8 cellular contexts compared by ENCODE assay signal in genomic region chr20:53914861-53915458, GRCh38.
DNase-seq lines count a peak whose midpoint lies in the region; ATAC-seq and TF ChIP-seq lines count a peak whose summit lies in the region.

No MANE protein-coding gene starts in this region.

- H3K9me3 Mint-ChIP-seq in progenitor cell of endocrine pancreas (ENCODE audit: low read depth), result peaks cover 7% of the 10 kb centered on the region

- ATAC-seq in SK-N-SH treated with all-trans-retinoic acid at 6 μM for 48 hours (peak; percentile 5; the same call in 2 of the 3 replicates), GM18861 (IDR thresholded peaks at IDR 0.05; ENCODE audit: unreplicated experiment) (no peak)

- peak overlapping the region; percentile 96 for H3K27ac Mint-ChIP-seq in progenitor cell of endocrine pancreas

- no peaks in the 10 kb centered on the region for H3K36me3 ChIP-seq in H7 (replicated peaks; ENCODE audit: control insufficient read depth, insufficient read depth, low read length)

- peak overlapping the region; percentile 83 for H3K4me3 Mint-ChIP-seq in progenitor cell of endocrine pancreas (ENCODE audit: low read depth)

- DNase-seq in H7 (peak; percentile 69), fibroblast of pulmonary artery (ENCODE audit: low read depth) (no peak), progenitor cell of endocrine pancreas (ENCODE audit: low spot score, unreplicated experiment) (no peak), NCI-H345 treated with DMSO at 0.1 percent for 48 hours (lab: John Stamatoyannopoulos, UW; ENCODE audit: unreplicated experiment) (no peak), amniotic stem cell (lab: John Stamatoyannopoulos, UW) (no peak), NCI-H128 (lab: John Stamatoyannopoulos, UW; ENCODE audit: unreplicated experiment) (no peak)

- peak overlapping the region; percentile 35 for H3K4me3 ChIP-seq in H7 (ENCODE audit: insufficient read depth, low read depth, low read length)
- H3K4me3 ChIP-seq in fibroblast of pulmonary artery (replicated peaks; ENCODE audit: low read depth, low read length), result peak overlapping the region; percentile 59

- peaks cover 31% of the 10 kb centered on the region for H3K4me1 Mint-ChIP-seq in progenitor cell of endocrine pancreas (ENCODE audit: low read depth)

- no peaks in the 10 kb centered on the region for H3K27me3 ChIP-seq in H7 (ENCODE audit: control insufficient read depth, insufficient read depth, low read length)

- no peaks in the 10 kb centered on the region for H3K36me3 Mint-ChIP-seq in progenitor cell of endocrine pancreas (ENCODE audit: insufficient read depth)

- TF ChIP-seq CTCF in fibroblast of pulmonary artery (IDR thresholded peaks at IDR 0.05; ENCODE audit: low read length, missing control alignments), result no peak
- TF ChIP-seq CTCF in progenitor cell of endocrine pancreas (IDR thresholded peaks at IDR 0.05; ENCODE audit: unreplicated experiment), result peak; percentile 20

- H3K27me3 Mint-ChIP-seq in progenitor cell of endocrine pancreas, result no peaks in the 10 kb centered on the region

TF ChIP-seq in SK-N-SH treated with all-trans-retinoic acid at 6 μM for 48 hours, 23 proteins besides CTCF, POLR2A, EP300 and RAD21:
- no peak for TF ChIP-seq TOX (CRISPR knock-in tag; IDR thresholded peaks at IDR 0.05; ENCODE audit: borderline replicate concordance)
- TF ChIP-seq ESRRG (CRISPR knock-in tag; IDR thresholded peaks at IDR 0.05), result no peak
- TF ChIP-seq ZC3H10 (CRISPR knock-in tag; IDR thresholded peaks at IDR 0.05), result no peak
- TF ChIP-seq ZNF565 (CRISPR knock-in tag; conservative IDR thresholded peaks at IDR 0.05; ENCODE audit: low read depth), result no peak
- no peak for TF ChIP-seq GLIS3 (CRISPR knock-in tag; IDR thresholded peaks at IDR 0.05)
